Comparison of ENCODE assay signal across 23 cellular contexts in genomic region chr3:132539681-132540080, GRCh38. TPM values are rescaled to one million over a fixed set of nuclear protein-coding genes. Genes with fewer than 3 reads are reported as not detected.
"Had no signal": no experiment of that assay in that cellular context is flagged by ENCODE, and none has a peak within 500 bp of the region (broad histone marks: within the 10 kb centered on the region; RNA-seq: fewer than 3 reads in every experiment).

No MANE protein-coding gene starts in this region.

- H3K36me3 Mint-ChIP-seq: IgD-negative memory B cell had no signal

- ATAC-seq: Panc1, PC-3 had no signal

- DNase-seq: KBM-7, MV-4-11, NCI-H1048, NCI-H1105, NCI-H1417, NCI-H1436 treated with DMSO at 0.1 percent for 48 hours, NCI-H1694, NCI-H187 treated with DMSO at 0.1 percent for 48 hours, NCI-H2029 treated with DMSO at 0.1 percent for 48 hours, NCI-H2171 treated with DMSO at 0.1 percent for 48 hours, NCI-H345, NCI-H446 treated with DMSO at 0.1 percent for 48 hours, NCI-H510A treated with DMSO at 0.1 percent for 48 hours, NCI-H526, PC-3, SHP77, SK-N-SH, SW 1271 had no signal

- H3K27me3 Mint-ChIP-seq: IgD-negative memory B cell had no signal

- H3K9me3 Mint-ChIP-seq: IgD-negative memory B cell had no signal

- H3K4me3 Mint-ChIP-seq: IgD-negative memory B cell had no signal

- H3K27ac Mint-ChIP-seq: IgD-negative memory B cell had no signal

RNA-seq across cellular contexts. Expression of gene ACKR4, which starts 57.4 kb away (rescaled TPM):
- total RNA-seq: LHCN-M2, MCF 10A, PC-3, SK-MEL-5 had no signal
